ENCODE assay signal across 8 cellular contexts in genomic region chr3:185585862-185586643, GRCh38. TPM values are rescaled to one million over a fixed set of nuclear protein-coding genes. Genes with fewer than 3 reads are reported as not detected.
DNase-seq lines count a peak whose midpoint lies in the region; ATAC-seq and TF ChIP-seq lines count a peak whose summit lies in the region.

TSS of gene SENP2 (plus strand) at chr3:185586295. CDS start at chr3:185586414, 119 bp downstream.

- ATAC-seq in GM21825 (IDR thresholded peaks at IDR 0.05; ENCODE audit: unreplicated experiment), result peak; percentile 95

- H3K4me3 ChIP-seq in Karpas-422 (ENCODE audit: low read length), result peak within 1 kb of the TSS; percentile 78
- peak within 1 kb of the TSS; percentile 73 to 98 (median 86) for H3K4me3 ChIP-seq in esophagus muscularis mucosa
- H3K4me3 ChIP-seq in muscle layer of duodenum (ENCODE audit: low read depth in 1 of 2, low read length in 2 of 2), result peak within 1 kb of the TSS; percentile 89 to 95

- H2AFZ ChIP-seq in Karpas-422 (ENCODE audit: low read length), result peak within 1 kb of the TSS; percentile 86

- H3K4me1 ChIP-seq in Karpas-422 (ENCODE audit: low read length) (peaks cover 27% of the 10 kb centered on the region), esophagus muscularis mucosa (peaks cover 20 to 39% (median 38%) of the 10 kb centered on the region in 4 donors), muscle layer of duodenum (ENCODE audit: control insufficient read depth in 1 of 2, insufficient read depth in 2 of 2, low read length in 2 of 2) (peaks cover 7 to 29% of the 10 kb centered on the region in 2 donors)

- H3K9me3 ChIP-seq in Karpas-422 (ENCODE audit: low read length), result no peaks in the 10 kb centered on the region
- H3K9me3 ChIP-seq in esophagus muscularis mucosa, result no peaks in the 10 kb centered on the region
- H3K9me3 ChIP-seq in muscle layer of duodenum (ENCODE audit: control insufficient read depth in 1 of 2, low read length in 2 of 2), result no peaks in the 10 kb centered on the region

- TF ChIP-seq EP300 in esophagus muscularis mucosa (IDR thresholded peaks at IDR 0.05), result no peak

- TF ChIP-seq CTCF in esophagus muscularis mucosa (IDR thresholded peaks at IDR 0.05), result peak in 1 of 3 experiments; percentile 27

- no peaks in the 10 kb centered on the region for H3K27me3 ChIP-seq in Karpas-422 (ENCODE audit: low read length)
- no peaks in the 10 kb centered on the region for H3K27me3 ChIP-seq in esophagus muscularis mucosa
- no peaks in the 10 kb centered on the region for H3K27me3 ChIP-seq in muscle layer of duodenum (ENCODE audit: low read depth, low read length)

- H3K9me2 ChIP-seq in Karpas-422 (replicated peaks; ENCODE audit: insufficient read depth, low read length), result no peaks in the 10 kb centered on the region

- H3K4me2 ChIP-seq in Karpas-422 (ENCODE audit: low read depth, low read length, poor library complexity, severe bottlenecking), result peak within 1 kb of the TSS; percentile 91

- H3K9ac ChIP-seq in Karpas-422 (ENCODE audit: low read length), result peak within 1 kb of the TSS; percentile 92

- peak; percentile 96 for DNase-seq in DMS79 treated with DMSO at 0.1 percent for 48 hours (lab: John Stamatoyannopoulos, UW)
- peak; percentile 100 for DNase-seq in Karpas-422
- peak; percentile 98 for DNase-seq in RKO (ENCODE audit: low spot score)
- DNase-seq in activated T-helper 1 cell treated with Interleukin-2 at 50 U/mL for 16 hours (ENCODE audit: low read depth), result peak; percentile 99
- DNase-seq in esophagus muscularis mucosa (ENCODE audit: extremely low spot score), result peak; percentile 100
- DNase-seq in stimulated activated CD8-positive, alpha-beta memory T cell treated with anti-CD3 and anti-CD28 coated beads, Interleukin-7, amount 100 ng/mL, for 4 hours (ENCODE audit: low read depth in 2 of 2), result peak; percentile 99

- H3K27ac ChIP-seq in Karpas-422 (ENCODE audit: low read length), result peak within 1 kb of the TSS; percentile 57; the same call in 1 of the 2 replicates
- peak within 1 kb of the TSS; percentile 93 to 99 (median 97) for H3K27ac ChIP-seq in esophagus muscularis mucosa (replicated peaks in 1 of 4)
- peak within 1 kb of the TSS; percentile 92 for H3K27ac ChIP-seq in muscle layer of duodenum (ENCODE audit: low read length)

- peak; percentile 84 for TF ChIP-seq POLR2A in esophagus muscularis mucosa (IDR thresholded peaks at IDR 0.05; ENCODE audit: low read depth)

- H4K20me1 ChIP-seq in Karpas-422 (ENCODE audit: insufficient read depth, low read depth, low read length), result peaks cover 6% of the 10 kb centered on the region; the same call in 1 of the 2 replicates

- intact Hi-C loops in esophagus muscularis mucosa (cut with DNase I), result no loop called here

- H3K36me3 ChIP-seq in Karpas-422 (ENCODE audit: insufficient read depth, low read length) (no peaks in the 10 kb centered on the region), esophagus muscularis mucosa (peaks cover 1 to 11% (median 5%) of the 10 kb centered on the region in 4 donors), muscle layer of duodenum (ENCODE audit: control insufficient read depth in 1 of 2, insufficient read depth in 2 of 2, low read length in 2 of 2) (peaks cover 0 to 4% of the 10 kb centered on the region in 2 donors)

- peaks cover 31% of the 10 kb centered on the region for H3K79me2 ChIP-seq in Karpas-422 (ENCODE audit: low read length)

- 0% methylated on average over 23 of the region's 62 CpGs for WGBS in esophagus muscularis mucosa

RNA-seq across cellular contexts. Expression of gene SENP2, which starts in this region (rescaled TPM):
- total RNA-seq in Karpas-422 (2014; rRNA removed; shearing (Covaris generic); ENCODE audit: low replicate concordance), result 59.1 and 89.1 TPM in 2 replicates
- 10 to 100 TPM; 22.4 to 32.2 (median 26.8) TPM for total RNA-seq in esophagus muscularis mucosa

Comparison
In these comparisons a context has a peak if more than half of its experiments do, and no peak if none do; other contexts are left out.
1. Peak in every context shown above with its lines: DNase-seq, ATAC-seq, H3K4me3 ChIP-seq and H3K27ac ChIP-seq.